26 cellular contexts compared by ENCODE assay signal in the genomic region with DNA sequence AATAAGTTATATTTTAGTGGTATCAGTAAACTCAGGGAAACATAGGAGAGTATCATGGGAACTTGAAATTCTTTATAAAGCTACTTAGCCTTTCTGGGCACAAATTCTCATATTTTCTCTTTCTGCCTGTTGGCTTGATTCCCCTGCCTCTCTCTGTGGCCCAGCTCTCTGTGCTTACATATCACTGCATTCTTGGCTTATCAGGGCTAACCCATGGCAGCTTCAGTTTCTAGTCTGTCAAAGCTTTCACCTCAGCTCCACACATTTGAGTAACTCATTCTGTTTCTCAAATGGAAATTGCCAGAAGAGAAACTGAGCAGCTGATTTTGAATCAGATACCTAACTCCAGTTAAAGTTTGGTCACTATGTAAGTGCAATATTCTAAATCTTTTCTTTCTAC.
A peak's percentile ranks its signal among the peaks of the same experiment; 100 is the strongest.
DNase-seq lines count a peak whose midpoint lies in the region; FAIRE-seq and TF ChIP-seq lines count a peak whose summit lies in the region.
"Had no signal": no experiment of that assay in that cellular context is flagged by ENCODE, and none has a peak within 500 bp of the region (broad histone marks: within the 10 kb centered on the region; RNA-seq: fewer than 3 reads in every experiment).

No MANE protein-coding gene starts in this region.

- peaks cover 9% of the 10 kb centered on the region for H3K36me3 Mint-ChIP-seq in progenitor cell of endocrine pancreas (ENCODE audit: insufficient read depth)

- H3K36me3 ChIP-seq in ascending aorta, result no peaks in the 10 kb centered on the region
- no peaks in the 10 kb centered on the region for H3K36me3 ChIP-seq in hepatocyte (replicated peaks; ENCODE audit: insufficient read depth, low read depth)
- H3K36me3 ChIP-seq in GM23248 (ENCODE audit: low read depth), result no peaks in the 10 kb centered on the region
- H3K36me3 ChIP-seq: BLaER1 treated with 17β-estradiol and CSF1 and Interleukin-3, amounts not matched to agents 10 nM and 100 nM; HAP-1 had no signal

- H3K9ac ChIP-seq in GM23248, result no peak overlapping the region
- H3K9ac ChIP-seq: BLaER1 treated with 17β-estradiol and CSF1 and Interleukin-3, amounts not matched to agents 10 nM and 100 nM had no signal

- H3K9me3 Mint-ChIP-seq in progenitor cell of endocrine pancreas (ENCODE audit: low read depth), result peaks cover 26% of the 10 kb centered on the region

- H3K9me2 ChIP-seq in hepatocyte (replicated peaks; ENCODE audit: insufficient read depth), result no peaks in the 10 kb centered on the region
- H3K9me2 ChIP-seq in GM23248 (ENCODE audit: insufficient read depth), result no peaks in the 10 kb centered on the region

- H3F3A ChIP-seq in GM23248 (ENCODE audit: insufficient read depth), result no peaks in the 10 kb centered on the region

- H2AFZ ChIP-seq in hepatocyte, result no peak overlapping the region
- H2AFZ ChIP-seq in GM23248, result no peak overlapping the region

- no peak overlapping the region for H3K4me3 Mint-ChIP-seq in progenitor cell of endocrine pancreas (ENCODE audit: low read depth)
- H3K4me3 Mint-ChIP-seq: CD4-positive, alpha-beta T cell; HFFc6 had no signal

- H3K27ac Mint-ChIP-seq in progenitor cell of endocrine pancreas, result peak overlapping the region; percentile 90
- H3K27ac Mint-ChIP-seq: CD4-positive, alpha-beta T cell; HFFc6 had no signal

- no peaks in the 10 kb centered on the region for H3K27me3 Mint-ChIP-seq in progenitor cell of endocrine pancreas
- H3K27me3 Mint-ChIP-seq: CD4-positive, alpha-beta T cell had no signal

- peak overlapping the region; percentile 21 to 41 for H3K27ac ChIP-seq in ascending aorta
- H3K27ac ChIP-seq in hepatocyte, result no peak overlapping the region
- H3K27ac ChIP-seq in GM23248, result no peak overlapping the region
- H3K27ac ChIP-seq: A549; BLaER1 treated with 17β-estradiol and CSF1 and Interleukin-3, amounts not matched to agents 10 nM and 100 nM had no signal

- no peak overlapping the region for H3K4me2 ChIP-seq in hepatocyte
- no peak overlapping the region for H3K4me2 ChIP-seq in GM23248 (ENCODE audit: unreplicated experiment)
- H3K4me2 ChIP-seq: A549; BLaER1 treated with 17β-estradiol and CSF1 and Interleukin-3, amounts not matched to agents 10 nM and 100 nM had no signal

- H3K9me3 ChIP-seq in ascending aorta, result no peaks in the 10 kb centered on the region
- H3K9me3 ChIP-seq in hepatocyte (ENCODE audit: low read depth), result no peaks in the 10 kb centered on the region
- no peaks in the 10 kb centered on the region for H3K9me3 ChIP-seq in GM23248 (ENCODE audit: low read depth)
- H3K9me3 ChIP-seq: A549, HAP-1 had no signal

- DNase-seq in HuH-7 (ENCODE audit: low spot score) (peak; percentile 9), ascending aorta (ENCODE audit: low spot score in 2 of 2) (no peak), hepatocyte (ENCODE audit: low spot score) (peak; percentile 8), progenitor cell of endocrine pancreas (ENCODE audit: low spot score, unreplicated experiment) (no peak), mucosa of gallbladder (ENCODE audit: low spot score) (no peak), urothelium cell line (ENCODE audit: low spot score) (no peak), GM23248 (no peak)
- DNase-seq: AML-193; CD4-positive, alpha-beta T cell; GOT3; HFFc6; KBM-7; MV-4-11; NCI-H1105; NCI-H1436 treated with DMSO at 0.1 percent for 48 hours; NCI-H187 treated with DMSO at 0.1 percent for 48 hours; NCI-H2171 treated with DMSO at 0.1 percent for 48 hours; NCI-H345; NCI-H524; NCI-H748 treated with DMSO at 0.1 percent for 48 hours had no signal

- FAIRE-seq in urothelium cell line (lab: Jason Lieb, UNC), result no peak
- FAIRE-seq: A549, D721Med, HTR-8/SVneo, RCC 7860 had no signal

- intact Hi-C loops in ascending aorta (cut with DNase I), result no loop called here

- peaks cover 36% of the 10 kb centered on the region for H3K4me1 Mint-ChIP-seq in progenitor cell of endocrine pancreas (ENCODE audit: low read depth)

- H3K27me3 ChIP-seq in ascending aorta, result no peaks in the 10 kb centered on the region
- H3K27me3 ChIP-seq in hepatocyte, result no peaks in the 10 kb centered on the region
- no peaks in the 10 kb centered on the region for H3K27me3 ChIP-seq in GM23248 (replicated peaks; ENCODE audit: insufficient read depth)
- H3K27me3 ChIP-seq: BLaER1 treated with 17β-estradiol and CSF1 and Interleukin-3, amounts not matched to agents 10 nM and 100 nM had no signal

- H3K79me2 ChIP-seq in hepatocyte (no peaks in the 10 kb centered on the region), GM23248 (ENCODE audit: insufficient read depth) (no peaks in the 10 kb centered on the region)

- H4K20me1 ChIP-seq in hepatocyte (ENCODE audit: insufficient read depth, poor library complexity, severe bottlenecking) (no peaks in the 10 kb centered on the region), GM23248 (ENCODE audit: insufficient read depth) (no peaks in the 10 kb centered on the region)
- H4K20me1 ChIP-seq: BLaER1 treated with 17β-estradiol and CSF1 and Interleukin-3, amounts not matched to agents 10 nM and 100 nM had no signal

- in situ Hi-C loops in GM23248 (cut with MboI), result no loop called here

- peaks cover 0 to 11% of the 10 kb centered on the region in 2 donors for H3K4me1 ChIP-seq in ascending aorta
- no peaks in the 10 kb centered on the region for H3K4me1 ChIP-seq in hepatocyte (ENCODE audit: insufficient read depth)
- no peaks in the 10 kb centered on the region for H3K4me1 ChIP-seq in GM23248 (ENCODE audit: insufficient read depth)
- H3K4me1 ChIP-seq: A549; BLaER1 treated with 17β-estradiol and CSF1 and Interleukin-3, amounts not matched to agents 10 nM and 100 nM; HAP-1 had no signal

- H3K4me3 ChIP-seq in ascending aorta (no peak overlapping the region), hepatocyte (no peak overlapping the region), GM23248 (no peak overlapping the region)
- H3K4me3 ChIP-seq: A549; BLaER1 treated with 17β-estradiol and CSF1 and Interleukin-3, amounts not matched to agents 10 nM and 100 nM; HAP-1 had no signal

- no peak for TF ChIP-seq CTCF in ascending aorta (IDR thresholded peaks at IDR 0.05)
- no peak for TF ChIP-seq CTCF in hepatocyte (IDR thresholded peaks at IDR 0.05; ENCODE audit: poor library complexity)
- TF ChIP-seq CTCF in progenitor cell of endocrine pancreas (IDR thresholded peaks at IDR 0.05; ENCODE audit: unreplicated experiment), result no peak

Comparison
In these comparisons a context has a peak if more than half of its experiments do, and no peak if none do; other contexts are left out.
1. DNase-seq: peak in HuH-7 (single experiment) and hepatocyte (single experiment); none in ascending aorta (0 of 2), progenitor cell of endocrine pancreas (single experiment), mucosa of gallbladder (single experiment), urothelium cell line (single experiment) and GM23248 (single experiment).
2. H3K27ac ChIP-seq: peak in ascending aorta (2 of 2); none in hepatocyte (single experiment) and GM23248 (single experiment).